In the genomic region with DNA sequence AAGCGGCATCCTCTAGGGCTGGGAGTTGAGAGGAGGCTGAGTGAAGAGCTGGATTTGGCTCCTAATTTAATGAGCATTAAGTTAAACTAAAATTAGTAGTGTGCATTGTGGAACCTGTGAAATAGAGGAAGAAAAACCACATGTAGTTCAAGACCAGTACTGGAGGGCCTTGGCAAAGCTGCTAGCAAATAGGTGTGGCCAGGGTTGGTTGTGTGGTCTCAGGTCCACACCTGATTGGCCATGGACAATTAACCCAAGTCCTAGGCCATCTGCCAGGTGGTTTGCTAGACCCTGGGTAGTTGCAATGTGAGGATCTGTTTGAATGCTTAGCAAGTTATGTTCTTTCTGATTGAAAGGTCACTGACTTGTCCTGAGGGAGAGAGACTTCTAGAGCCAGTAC, we compare ENCODE assay signal across 20 cellular contexts.
DNase-seq lines count a peak whose midpoint lies in the region; ATAC-seq and TF ChIP-seq lines count a peak whose summit lies in the region.
"Had no signal": no experiment of that assay in that cellular context is flagged by ENCODE, and none has a peak within 500 bp of the region (broad histone marks: within the 10 kb centered on the region; RNA-seq: fewer than 3 reads in every experiment).

No MANE protein-coding gene starts in this region.

- H3K4me3 Mint-ChIP-seq in WTC11, result no peak overlapping the region
- no peak overlapping the region for H3K4me3 Mint-ChIP-seq in CD8-positive, alpha-beta T cell
- no peak overlapping the region for H3K4me3 Mint-ChIP-seq in activated T-cell treated with anti-CD3 and anti-CD28 coated beads, Interleukin-2, amount 50 U/mL, for 4 hours
- H3K4me3 Mint-ChIP-seq: activated naive CD8-positive, alpha-beta T cell treated with anti-CD3 and anti-CD28 coated beads for 36 hours; brain had no signal

- H3K36me3 ChIP-seq in CD8-positive, alpha-beta T cell (ENCODE audit: insufficient read depth, low read length), result no peaks in the 10 kb centered on the region
- H3K36me3 ChIP-seq: gastrocnemius medialis, left ventricle myocardium inferior had no signal

- H3K27ac Mint-ChIP-seq in WTC11, result peak overlapping the region; percentile 73; the same call in 1 of the 2 replicates
- H3K27ac Mint-ChIP-seq in CD8-positive, alpha-beta T cell, result no peak overlapping the region
- H3K27ac Mint-ChIP-seq: activated naive CD8-positive, alpha-beta T cell treated with anti-CD3 and anti-CD28 coated beads for 36 hours had no signal

- no peaks in the 10 kb centered on the region for H3K4me1 ChIP-seq in CD8-positive, alpha-beta T cell (ENCODE audit: insufficient read depth, low read length)
- H3K4me1 ChIP-seq: Caco-2, gastrocnemius medialis, left ventricle myocardium inferior had no signal

- no peaks in the 10 kb centered on the region for H3K27me3 ChIP-seq in CD8-positive, alpha-beta T cell (ENCODE audit: insufficient read depth, low read length)
- H3K27me3 ChIP-seq: gastrocnemius medialis had no signal

- H3K27ac ChIP-seq in CD8-positive, alpha-beta T cell (ENCODE audit: low read depth, low read length), result no peak overlapping the region
- H3K27ac ChIP-seq: gastrocnemius medialis, left ventricle myocardium inferior had no signal

- H3K4me1 Mint-ChIP-seq in WTC11, result peaks cover 46% of the 10 kb centered on the region
- H3K4me1 Mint-ChIP-seq in CD8-positive, alpha-beta T cell (ENCODE audit: low read depth), result peaks cover 2% of the 10 kb centered on the region
- no peaks in the 10 kb centered on the region for H3K4me1 Mint-ChIP-seq in activated T-cell treated with anti-CD3 and anti-CD28 coated beads, Interleukin-2, amount 50 U/mL, for 4 hours (ENCODE audit: low read depth)
- H3K4me1 Mint-ChIP-seq: activated naive CD8-positive, alpha-beta T cell treated with anti-CD3 and anti-CD28 coated beads for 36 hours had no signal

- no peaks in the 10 kb centered on the region for H3K9me3 ChIP-seq in CD8-positive, alpha-beta T cell (ENCODE audit: low read length)
- H3K9me3 ChIP-seq: Caco-2, gastrocnemius medialis, left ventricle myocardium inferior had no signal

- H3K4me3 ChIP-seq in CD8-positive, alpha-beta T cell (ENCODE audit: low read depth, low read length), result no peak overlapping the region
- H3K4me3 ChIP-seq: gastrocnemius medialis, left ventricle myocardium inferior had no signal

- H3K27me3 Mint-ChIP-seq in WTC11 (ENCODE audit: low read depth), result peaks cover 19% of the 10 kb centered on the region
- no peaks in the 10 kb centered on the region for H3K27me3 Mint-ChIP-seq in CD8-positive, alpha-beta T cell (ENCODE audit: low read depth)
- H3K27me3 Mint-ChIP-seq in activated T-cell treated with anti-CD3 and anti-CD28 coated beads, Interleukin-2, amount 50 U/mL, for 4 hours (ENCODE audit: low read depth), result no peaks in the 10 kb centered on the region

- peaks cover 11% of the 10 kb centered on the region for H3K9me3 Mint-ChIP-seq in WTC11
- no peaks in the 10 kb centered on the region for H3K9me3 Mint-ChIP-seq in CD8-positive, alpha-beta T cell
- H3K9me3 Mint-ChIP-seq in activated T-cell treated with anti-CD3 and anti-CD28 coated beads, Interleukin-2, amount 50 U/mL, for 4 hours, result no peaks in the 10 kb centered on the region
- H3K9me3 Mint-ChIP-seq: activated naive CD8-positive, alpha-beta T cell treated with anti-CD3 and anti-CD28 coated beads for 36 hours had no signal

- TF ChIP-seq CTCF in WTC11 (IDR thresholded peaks at IDR 0.05), result no peak
- no peak for TF ChIP-seq CTCF in CD8-positive, alpha-beta T cell (IDR thresholded peaks at IDR 0.05)

- ATAC-seq in GM18511 (IDR thresholded peaks at IDR 0.05; ENCODE audit: unreplicated experiment) (peak; percentile 43), GM21515 (IDR thresholded peaks at IDR 0.05; ENCODE audit: unreplicated experiment) (peak; percentile 47), HG03139 (IDR thresholded peaks at IDR 0.05; ENCODE audit: unreplicated experiment) (peak; percentile 52), WTC11 (no peak)
- ATAC-seq in CD8-positive, alpha-beta T cell, result no peak
- no peak for ATAC-seq in activated T-cell treated with anti-CD3 and anti-CD28 coated beads, Interleukin-2, amount 50 U/mL, for 4 hours
- ATAC-seq: gastrocnemius medialis, sciatic nerve had no signal

- DNase-seq in WTC11 (ENCODE audit: low spot score) (no peak), NCI-H2107 treated with DMSO at 0.1 percent for 48 hours (lab: John Stamatoyannopoulos, UW; ENCODE audit: unreplicated experiment) (no peak), NCI-H2029 (lab: John Stamatoyannopoulos, UW) (no peak)
- DNase-seq in CD8-positive, alpha-beta T cell, result no peak
- no peak for DNase-seq in activated T-cell treated with anti-CD3 and anti-CD28 coated beads, Interleukin-2, amount 50 U/mL, for 4 hours
- DNase-seq: activated CD4-positive, alpha-beta T cell treated with anti-CD3 and anti-CD28 coated beads, Interleukin-2, amount 50 U/mL, for 4 hours; activated naive CD8-positive, alpha-beta T cell treated with anti-CD3 and anti-CD28 coated beads for 36 hours; Caco-2; cortex of kidney; gastrocnemius medialis; H7; left ventricle myocardium inferior; NCI-H1694; NCI-H526 treated with DMSO at 0.1 percent for 48 hours; nucleus accumbens had no signal

- intact Hi-C loops in CD8-positive, alpha-beta T cell (cut with DNase I, micrococcal nuclease), result no loop called here

- POLR2A ChIA-PET in WTC11 (lab: Charles Lee), result no interaction called here
- POLR2A ChIA-PET in CD8-positive, alpha-beta T cell (lab: Charles Lee), result no interaction called here

- H3K36me3 Mint-ChIP-seq in WTC11, result peaks cover 4% of the 10 kb centered on the region
- no peaks in the 10 kb centered on the region for H3K36me3 Mint-ChIP-seq in CD8-positive, alpha-beta T cell
- no peaks in the 10 kb centered on the region for H3K36me3 Mint-ChIP-seq in activated T-cell treated with anti-CD3 and anti-CD28 coated beads, Interleukin-2, amount 50 U/mL, for 4 hours (ENCODE audit: insufficient read depth)
- H3K36me3 Mint-ChIP-seq: activated naive CD8-positive, alpha-beta T cell treated with anti-CD3 and anti-CD28 coated beads for 36 hours; brain had no signal

- CTCF ChIA-PET in WTC11 (lab: Charles Lee), result interaction anchor here (1.5 kb wide), 1 partner anchor 32 kb away, joined by 3 read pairs; no protein-coding TSS in a partner anchor
- CTCF ChIA-PET in CD8-positive, alpha-beta T cell (lab: Charles Lee), result no interaction called here

TF ChIP-seq in WTC11, 78 proteins besides CTCF, POLR2A, EP300 and RAD21 (continues in another document):
- no peak for TF ChIP-seq OVOL2 (CRISPR knock-in tag; IDR thresholded peaks at IDR 0.05; ENCODE audit: borderline replicate concordance)
- TF ChIP-seq, protein P1, sequence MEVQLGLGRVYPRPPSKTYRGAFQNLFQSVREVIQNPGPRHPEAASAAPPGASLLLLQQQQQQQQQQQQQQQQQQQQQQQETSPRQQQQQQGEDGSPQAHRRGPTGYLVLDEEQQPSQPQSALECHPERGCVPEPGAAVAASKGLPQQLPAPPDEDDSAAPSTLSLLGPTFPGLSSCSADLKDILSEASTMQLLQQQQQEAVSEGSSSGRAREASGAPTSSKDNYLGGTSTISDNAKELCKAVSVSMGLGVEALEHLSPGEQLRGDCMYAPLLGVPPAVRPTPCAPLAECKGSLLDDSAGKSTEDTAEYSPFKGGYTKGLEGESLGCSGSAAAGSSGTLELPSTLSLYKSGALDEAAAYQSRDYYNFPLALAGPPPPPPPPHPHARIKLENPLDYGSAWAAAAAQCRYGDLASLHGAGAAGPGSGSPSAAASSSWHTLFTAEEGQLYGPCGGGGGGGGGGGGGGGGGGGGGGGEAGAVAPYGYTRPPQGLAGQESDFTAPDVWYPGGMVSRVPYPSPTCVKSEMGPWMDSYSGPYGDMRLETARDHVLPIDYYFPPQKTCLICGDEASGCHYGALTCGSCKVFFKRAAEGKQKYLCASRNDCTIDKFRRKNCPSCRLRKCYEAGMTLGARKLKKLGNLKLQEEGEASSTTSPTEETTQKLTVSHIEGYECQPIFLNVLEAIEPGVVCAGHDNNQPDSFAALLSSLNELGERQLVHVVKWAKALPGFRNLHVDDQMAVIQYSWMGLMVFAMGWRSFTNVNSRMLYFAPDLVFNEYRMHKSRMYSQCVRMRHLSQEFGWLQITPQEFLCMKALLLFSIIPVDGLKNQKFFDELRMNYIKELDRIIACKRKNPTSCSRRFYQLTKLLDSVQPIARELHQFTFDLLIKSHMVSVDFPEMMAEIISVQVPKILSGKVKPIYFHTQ (CRISPR knock-in tag; IDR thresholded peaks at IDR 0.05), result no peak
- TF ChIP-seq ZNF219 (CRISPR knock-in tag; IDR thresholded peaks at IDR 0.05; ENCODE audit: borderline replicate concordance), result no peak
- TF ChIP-seq, protein P2, sequence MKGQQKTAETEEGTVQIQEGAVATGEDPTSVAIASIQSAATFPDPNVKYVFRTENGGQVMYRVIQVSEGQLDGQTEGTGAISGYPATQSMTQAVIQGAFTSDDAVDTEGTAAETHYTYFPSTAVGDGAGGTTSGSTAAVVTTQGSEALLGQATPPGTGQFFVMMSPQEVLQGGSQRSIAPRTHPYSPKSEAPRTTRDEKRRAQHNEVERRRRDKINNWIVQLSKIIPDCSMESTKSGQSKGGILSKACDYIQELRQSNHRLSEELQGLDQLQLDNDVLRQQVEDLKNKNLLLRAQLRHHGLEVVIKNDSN (CRISPR knock-in tag; IDR thresholded peaks at IDR 0.05), result no peak
- no peak for TF ChIP-seq FOXP1 (CRISPR knock-in tag; IDR thresholded peaks at IDR 0.05; ENCODE audit: borderline replicate concordance)
- TF ChIP-seq, protein P3, sequence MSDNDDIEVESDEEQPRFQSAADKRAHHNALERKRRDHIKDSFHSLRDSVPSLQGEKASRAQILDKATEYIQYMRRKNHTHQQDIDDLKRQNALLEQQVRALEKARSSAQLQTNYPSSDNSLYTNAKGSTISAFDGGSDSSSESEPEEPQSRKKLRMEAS (CRISPR knock-in tag; IDR thresholded peaks at IDR 0.05), result no peak
- no peak for TF ChIP-seq ELF4 (CRISPR knock-in tag; IDR thresholded peaks at IDR 0.05; ENCODE audit: low read depth)
- no peak for TF ChIP-seq IRF2 (CRISPR knock-in tag; IDR thresholded peaks at IDR 0.05; ENCODE audit: borderline replicate concordance, low read depth)
- no peak for TF ChIP-seq SOX15 (CRISPR knock-in tag; IDR thresholded peaks at IDR 0.05)
- no peak for TF ChIP-seq ATF1 (CRISPR knock-in tag; IDR thresholded peaks at IDR 0.05)
- TF ChIP-seq JUN (CRISPR knock-in tag; IDR thresholded peaks at IDR 0.05), result no peak

Comparison
In these comparisons a context has a peak if more than half of its experiments do, and no peak if none do; other contexts are left out.
1. ATAC-seq: peak in GM18511 (single experiment), GM21515 (single experiment) and HG03139 (single experiment); none in WTC11 (single experiment), CD8-positive, alpha-beta T cell (single experiment) and activated T-cell treated with anti-CD3 and anti-CD28 coated beads, Interleukin-2, amount 50 U/mL, for 4 hours (0 of 2).